8 cellular contexts compared by ENCODE assay signal in genomic region chr10:18607503-18607902, GRCh38.
DNase-seq lines count a peak whose midpoint lies in the region; ATAC-seq, FAIRE-seq and TF ChIP-seq lines count a peak whose summit lies in the region.

No MANE protein-coding gene starts in this region.

- ATAC-seq in GM21529 (IDR thresholded peaks at IDR 0.05; ENCODE audit: unreplicated experiment), result peak; percentile 67

- DNase-seq in AG09309 (ENCODE audit: low read depth) (peak; percentile 32), NCI-H82 treated with DMSO at 0.1 percent for 48 hours (lab: John Stamatoyannopoulos, UW; ENCODE audit: unreplicated experiment) (peak; percentile 31), foreskin fibroblast (peak; percentile 84 to 94), SKM-1 treated with dmso at 0.1 percent for 144 hours (lab: John Stamatoyannopoulos, UW; ENCODE audit: unreplicated experiment) (no peak), DMS79 treated with DMSO at 0.1 percent for 48 hours (lab: John Stamatoyannopoulos, UW) (no peak), D721Med (ENCODE audit: insufficient read length, low spot score) (no peak)
- no peak for DNase-seq in effector memory CD4-positive, alpha-beta T cell

- H3K4me1 ChIP-seq in effector memory CD4-positive, alpha-beta T cell (ENCODE audit: control insufficient read depth, insufficient read depth, low read length, poor library complexity, severe bottlenecking), result no peaks in the 10 kb centered on the region

- no peaks in the 10 kb centered on the region for H3K9me3 ChIP-seq in effector memory CD4-positive, alpha-beta T cell (ENCODE audit: control insufficient read depth, low read length)

- no peak for TF ChIP-seq CTCF in AG09309 (IDR thresholded peaks at IDR 0.05; ENCODE audit: control insufficient read depth, insufficient read depth, low read depth, low read length, missing control alignments)
- TF ChIP-seq CTCF in foreskin fibroblast (IDR thresholded peaks at IDR 0.05; ENCODE audit: low read depth, low read length), result no peak
- TF ChIP-seq CTCF in D721Med (IDR thresholded peaks at IDR 0.05; ENCODE audit: insufficient read depth, missing control alignments), result no peak

- no peaks in the 10 kb centered on the region for H3K27me3 ChIP-seq in effector memory CD4-positive, alpha-beta T cell (replicated peaks; ENCODE audit: control insufficient read depth, insufficient read depth, low read length, poor library complexity, severe bottlenecking)

- H3K4me3 ChIP-seq in AG09309 (ENCODE audit: control insufficient read depth, low read depth, low read length), result no peak overlapping the region
- no peak overlapping the region for H3K4me3 ChIP-seq in foreskin fibroblast (ENCODE audit: low read depth in 1 of 2, low read length in 2 of 2)
- H3K4me3 ChIP-seq in effector memory CD4-positive, alpha-beta T cell (ENCODE audit: insufficient read depth, low read depth, low read length, poor library complexity, severe bottlenecking), result no peak overlapping the region

- peaks cover 11% of the 10 kb centered on the region for H3K36me3 ChIP-seq in effector memory CD4-positive, alpha-beta T cell (ENCODE audit: control insufficient read depth, insufficient read depth, low read length)

- H3K27ac ChIP-seq in effector memory CD4-positive, alpha-beta T cell (ENCODE audit: insufficient read depth, low read length, poor library complexity, severe bottlenecking), result no peak overlapping the region

- FAIRE-seq in D721Med (lab: Jason Lieb, UNC), result no peak

Comparison
In these comparisons a context has a peak if more than half of its experiments do, and no peak if none do; other contexts are left out.
1. DNase-seq: peak in AG09309 (single experiment), NCI-H82 treated with DMSO at 0.1 percent for 48 hours (single experiment) and foreskin fibroblast (2 of 2); none in effector memory CD4-positive, alpha-beta T cell (0 of 3), SKM-1 treated with dmso at 0.1 percent for 144 hours (single experiment), DMS79 treated with DMSO at 0.1 percent for 48 hours (single experiment) and D721Med (single experiment).